ENCODE assay signal across 18 cellular contexts in genomic region chr18:13313006-13313661, GRCh38.
DNase-seq lines count a peak whose midpoint lies in the region; ATAC-seq and TF ChIP-seq lines count a peak whose summit lies in the region.
"Had no signal": no experiment of that assay in that cellular context is flagged by ENCODE, and none has a peak within 500 bp of the region (broad histone marks: within the 10 kb centered on the region; RNA-seq: fewer than 3 reads in every experiment).

No MANE protein-coding gene starts in this region.

- H3K9me3 Mint-ChIP-seq in osteocyte (ENCODE audit: unreplicated experiment) = peaks cover 13% of the 10 kb centered on the region

- no peaks in the 10 kb centered on the region for H3K9me3 ChIP-seq in T-helper 17 cell (ENCODE audit: control insufficient read depth, low read length, poor library complexity, severe bottlenecking)

- H3K4me1 Mint-ChIP-seq in T-helper 17 cell (peaks cover 9% of the 10 kb centered on the region), osteocyte (ENCODE audit: unreplicated experiment) (no peaks in the 10 kb centered on the region)

- TF ChIP-seq CTCF in osteocyte (IDR thresholded peaks at IDR 0.05) (no peak), brain microvascular endothelial cell (IDR thresholded peaks at IDR 0.05; ENCODE audit: low read depth, low read length, missing control alignments) (no peak)

- H3K27me3 ChIP-seq in brain microvascular endothelial cell (replicated peaks) = no peaks in the 10 kb centered on the region
- H3K27me3 ChIP-seq: gastroesophageal sphincter had no signal

- no peaks in the 10 kb centered on the region for H3K36me3 Mint-ChIP-seq in T-helper 17 cell (ENCODE audit: low read depth)
- H3K36me3 Mint-ChIP-seq in osteocyte (ENCODE audit: unreplicated experiment) = peaks cover 2% of the 10 kb centered on the region

- in situ Hi-C loops in brain microvascular endothelial cell (cut with HindIII; ENCODE audit: low pct_ligation_motif_present, low sequenced_read_pairs) = no loop called here

- no peaks in the 10 kb centered on the region for H3K36me3 ChIP-seq in brain microvascular endothelial cell (replicated peaks)
- H3K36me3 ChIP-seq: thoracic aorta had no signal

- H3K27ac ChIP-seq in brain microvascular endothelial cell = no peak overlapping the region
- H3K27ac ChIP-seq: 22Rv1, coronary artery, gastroesophageal sphincter, thoracic aorta had no signal

- no peak for DNase-seq in activated CD4-positive, CD25-positive, alpha-beta regulatory T cell (lab: John Stamatoyannopoulos, UW)
- DNase-seq in T-helper 17 cell (no peak), activated T-helper 1 cell treated with Interleukin-2 at 50 U/mL for 16 hours (ENCODE audit: low read depth) (peak; percentile 10), osteocyte (ENCODE audit: extremely low spot score, unreplicated experiment) (peak; percentile 74), brain microvascular endothelial cell (no peak), CD1c-positive myeloid dendritic cell (ENCODE audit: extremely low spot score) (no peak)
- DNase-seq: C1 segment of cervical spinal cord, EL, NCI-H1417 treated with DMSO at 0.1 percent for 48 hours, nephron progenitor cell, SHP77 treated with DMSO at 0.1 percent for 48 hours, T-helper 9 cell had no signal

- H3K4me3 Mint-ChIP-seq in T-helper 17 cell (no peak overlapping the region), osteocyte (ENCODE audit: unreplicated experiment) (no peak overlapping the region)
- H3K4me3 Mint-ChIP-seq: nephron progenitor cell had no signal

- H3K27ac Mint-ChIP-seq in T-helper 17 cell (peak overlapping the region; percentile 29), osteocyte (ENCODE audit: unreplicated experiment) (no peak overlapping the region)
- H3K27ac Mint-ChIP-seq: nephron progenitor cell had no signal

- H3K27me3 Mint-ChIP-seq in T-helper 17 cell (no peaks in the 10 kb centered on the region), osteocyte (ENCODE audit: unreplicated experiment) (no peaks in the 10 kb centered on the region)

- peak; percentile 17 to 20 for ATAC-seq in activated CD4-positive, CD25-positive, alpha-beta regulatory T cell treated with anti-CD3 and anti-CD28 coated beads, Interleukin-2, amount 50 U/mL, for 24 hours
- ATAC-seq in T-helper 17 cell = peak; percentile 54
- ATAC-seq in HG02759 (IDR thresholded peaks at IDR 0.05; ENCODE audit: unreplicated experiment) = no peak
- ATAC-seq: gastroesophageal sphincter had no signal

- H3K4me3 ChIP-seq in brain microvascular endothelial cell (ENCODE audit: low read depth, low read length) = no peak overlapping the region
- H3K4me3 ChIP-seq: coronary artery, gastroesophageal sphincter, thoracic aorta had no signal

Comparison
In these comparisons a context has a peak if more than half of its experiments do, and no peak if none do; other contexts are left out.
1. DNase-seq: peak in activated T-helper 1 cell treated with Interleukin-2 at 50 U/mL for 16 hours (single experiment) and osteocyte (single experiment); none in activated CD4-positive, CD25-positive, alpha-beta regulatory T cell (0 of 4), T-helper 17 cell (0 of 3), brain microvascular endothelial cell (single experiment) and CD1c-positive myeloid dendritic cell (single experiment).